23 cellular contexts compared by ENCODE assay signal in genomic region chr5:164302533-164303235, GRCh38.
DNase-seq lines count a peak whose midpoint lies in the region; ATAC-seq and TF ChIP-seq lines count a peak whose summit lies in the region.
"Had no signal": no experiment of that assay in that cellular context is flagged by ENCODE, and none has a peak within 500 bp of the region (broad histone marks: within the 10 kb centered on the region; RNA-seq: fewer than 3 reads in every experiment).

No MANE protein-coding gene starts in this region.

- peak overlapping the region; percentile 43 for H3K27ac Mint-ChIP-seq in mesothelial cell of epicardium
- H3K27ac Mint-ChIP-seq: activated naive CD8-positive, alpha-beta T cell; brain; stimulated activated effector memory CD8-positive, alpha-beta T cell treated with anti-CD3 and anti-CD28 coated beads, Interleukin-12 subunit alpha, Interleukin-12 subunit beta, amount 100 ng/mL, for 72 hours had no signal

- CTCF ChIA-PET in PC-3 (lab: Charles Lee): no interaction called here

- no peak overlapping the region for H3K4me2 ChIP-seq in PC-3 (ENCODE audit: low read length)
- H3K4me2 ChIP-seq: PC-9 had no signal

- no peaks in the 10 kb centered on the region for H3K9me3 ChIP-seq in PC-3 (ENCODE audit: low read length)
- H3K9me3 ChIP-seq in left lung: no peaks in the 10 kb centered on the region
- H3K9me3 ChIP-seq: esophagus squamous epithelium, sigmoid colon, SJSA1, uterus had no signal

- intact Hi-C loops in PC-3 (cut with micrococcal nuclease) (no loop called here), left lung (cut with DNase I) (no loop called here)

- POLR2A ChIA-PET in PC-3 (lab: Charles Lee; ENCODE audit: unreplicated experiment): no interaction called here

- no TSS peak for BruUV-seq in PC-3 (replicated peaks; lab: Mats Ljungman, UMichigan)

- no peaks in the 10 kb centered on the region for H4K20me1 ChIP-seq in PC-3 (ENCODE audit: low read length)

- H3K4me3 Mint-ChIP-seq in mesothelial cell of epicardium: no peak overlapping the region
- H3K4me3 Mint-ChIP-seq: activated naive CD8-positive, alpha-beta T cell; brain; nephron; stimulated activated effector memory CD8-positive, alpha-beta T cell treated with anti-CD3 and anti-CD28 coated beads, Interleukin-12 subunit alpha, Interleukin-12 subunit beta, amount 100 ng/mL, for 72 hours had no signal

- no peak for TF ChIP-seq CTCF in PC-3 (conservative IDR thresholded peaks at IDR 0.05; ENCODE audit: low read depth, low read length)
- TF ChIP-seq CTCF in mesothelial cell of epicardium (IDR thresholded peaks at IDR 0.05; ENCODE audit: unreplicated experiment): no peak
- no peak for TF ChIP-seq CTCF in left lung (IDR thresholded peaks at IDR 0.05)

- H3K79me2 ChIP-seq in PC-3 (ENCODE audit: low read length): no peaks in the 10 kb centered on the region

- no peak overlapping the region for H2AFZ ChIP-seq in PC-3 (ENCODE audit: low read length)
- H2AFZ ChIP-seq: PC-9 had no signal

- H3K27me3 ChIP-seq in PC-3 (ENCODE audit: low read length) (no peaks in the 10 kb centered on the region), left lung (no peaks in the 10 kb centered on the region)
- H3K27me3 ChIP-seq: esophagus squamous epithelium, sigmoid colon, SJSA1, uterus had no signal

- H3K9me3 Mint-ChIP-seq in mesothelial cell of epicardium: peaks cover 4% of the 10 kb centered on the region
- H3K9me3 Mint-ChIP-seq: brain, nephron had no signal

- H3K36me3 Mint-ChIP-seq in mesothelial cell of epicardium: no peaks in the 10 kb centered on the region
- H3K36me3 Mint-ChIP-seq: activated naive CD8-positive, alpha-beta T cell; brain; stimulated activated effector memory CD8-positive, alpha-beta T cell treated with anti-CD3 and anti-CD28 coated beads, Interleukin-12 subunit alpha, Interleukin-12 subunit beta, amount 100 ng/mL, for 72 hours had no signal

- no peak overlapping the region for H3K9ac ChIP-seq in PC-3 (ENCODE audit: low read length)

- H3K4me1 ChIP-seq in PC-3 (ENCODE audit: insufficient read depth, low read length) (no peaks in the 10 kb centered on the region), left lung (no peaks in the 10 kb centered on the region)
- H3K4me1 ChIP-seq: esophagus squamous epithelium, SJSA1, uterus had no signal

- H3K9me2 ChIP-seq in PC-3 (replicated peaks; ENCODE audit: low read length): no peaks in the 10 kb centered on the region

- ATAC-seq in PC-3 (no peak), HG03571 (IDR thresholded peaks at IDR 0.05; ENCODE audit: unreplicated experiment) (no peak), GM21723 (IDR thresholded peaks at IDR 0.05; ENCODE audit: unreplicated experiment) (no peak), left lung (no peak)
- ATAC-seq: left colon; stimulated activated effector memory CD8-positive, alpha-beta T cell treated with anti-CD3 and anti-CD28 coated beads, Interleukin-12 subunit alpha, Interleukin-12 subunit beta, amount 100 ng/mL, for 72 hours had no signal

- H3K4me3 ChIP-seq in PC-3 (ENCODE audit: low read length): no peak overlapping the region
- no peak overlapping the region for H3K4me3 ChIP-seq in left lung
- H3K4me3 ChIP-seq: esophagus squamous epithelium, PC-9, sigmoid colon, SJSA1, uterus had no signal

- peaks cover 4% of the 10 kb centered on the region for H3K27me3 Mint-ChIP-seq in mesothelial cell of epicardium (ENCODE audit: low read depth)
- H3K27me3 Mint-ChIP-seq: activated naive CD8-positive, alpha-beta T cell had no signal

- H3K27ac ChIP-seq in PC-3 (ENCODE audit: low read length) (no peak overlapping the region), left lung (no peak overlapping the region)
- H3K27ac ChIP-seq: esophagus squamous epithelium, PC-9, sigmoid colon, SJSA1, uterus had no signal

- DNase-seq in HCEC 1CT: peak; percentile 51
- peak; percentile 25 for DNase-seq in PC-3
- DNase-seq in dedifferentiated amniotic fluid mesenchymal stem cell (ENCODE audit: extremely low spot score): peak; percentile 16
- DNase-seq in mesothelial cell of epicardium (ENCODE audit: low spot score in 2 of 2, unreplicated experiment in 2 of 2): no peak
- no peak for DNase-seq in left lung
- DNase-seq in occipital lobe (lab: John Stamatoyannopoulos, UW): no peak
- DNase-seq: activated CD4-positive, alpha-beta T cell treated with anti-CD3 and anti-CD28 coated beads, Interleukin-2, amount 50 U/mL, for 1 hour; esophagus squamous epithelium; GOT3; left colon; NCI-H146; PC-9; posterior cingulate gyrus; sigmoid colon; T-helper 2 cell; uterus had no signal

- H3K4me1 Mint-ChIP-seq in mesothelial cell of epicardium: peaks cover 39% of the 10 kb centered on the region
- H3K4me1 Mint-ChIP-seq: stimulated activated effector memory CD8-positive, alpha-beta T cell treated with anti-CD3 and anti-CD28 coated beads, Interleukin-12 subunit alpha, Interleukin-12 subunit beta, amount 100 ng/mL, for 72 hours had no signal

- H3K36me3 ChIP-seq in PC-3 (ENCODE audit: low read depth, low read length): no peaks in the 10 kb centered on the region
- H3K36me3 ChIP-seq in left lung: no peaks in the 10 kb centered on the region
- H3K36me3 ChIP-seq: esophagus squamous epithelium, sigmoid colon, SJSA1, uterus had no signal

- H3F3A ChIP-seq in PC-3 (ENCODE audit: low read length, unreplicated experiment): no peaks in the 10 kb centered on the region

Comparison
In these comparisons a context has a peak if more than half of its experiments do, and no peak if none do; other contexts are left out.
1. DNase-seq: peak in HCEC 1CT (single experiment), PC-3 (single experiment) and dedifferentiated amniotic fluid mesenchymal stem cell (single experiment); none in mesothelial cell of epicardium (0 of 2), left lung (0 of 2) and occipital lobe (single experiment).